ENCODE assay signal across 8 cellular contexts in the genomic region with DNA sequence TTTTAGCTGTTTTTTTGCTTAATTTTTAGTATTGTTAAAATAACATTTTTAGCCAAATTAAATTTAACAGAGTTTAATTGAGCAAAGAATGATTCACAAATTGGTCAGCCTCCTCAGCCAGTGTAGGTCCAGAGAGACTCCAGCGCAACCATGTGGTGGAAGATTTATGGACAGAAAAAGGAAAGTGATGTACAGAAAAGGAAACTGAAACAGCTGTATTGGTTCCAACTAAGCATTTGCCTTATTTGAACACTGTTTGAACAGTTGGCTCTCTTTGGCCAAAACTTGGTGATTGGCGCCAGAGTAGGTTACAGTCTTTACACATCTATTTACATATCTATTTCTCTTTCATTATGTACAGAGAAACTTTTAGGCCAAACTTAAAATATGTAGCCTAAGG. TPM values are rescaled to one million over a fixed set of nuclear protein-coding genes. Genes with fewer than 3 reads are reported as not detected.
A peak's percentile ranks its signal among the peaks of the same experiment; 100 is the strongest.
DNase-seq lines count a peak whose midpoint lies in the region; ATAC-seq, FAIRE-seq and TF ChIP-seq lines count a peak whose summit lies in the region.

No MANE protein-coding gene starts in this region.

- peak; percentile 44 for DNase-seq in GM03348 (ENCODE audit: low spot score)
- peak; percentile 29 for DNase-seq in RCC 7860 (ENCODE audit: low spot score)
- peak; percentile 61 for DNase-seq in fibroblast of gingiva (ENCODE audit: low read depth)
- no peak for DNase-seq in kidney
- DNase-seq in dorsolateral prefrontal cortex: no peak
- no peak for DNase-seq in NCI-H2171 treated with DMSO at 0.1 percent for 48 hours (lab: John Stamatoyannopoulos, UW)

- no peaks in the 10 kb centered on the region for H3K27me3 ChIP-seq in dorsolateral prefrontal cortex

- intact Hi-C loops in kidney (cut with DNase I): no loop called here
- intact Hi-C loops in dorsolateral prefrontal cortex (cut with DNase I): no loop called here

- H3K27ac ChIP-seq in kidney (ENCODE audit: low read depth in 2 of 2, low read length in 2 of 2) (no peak overlapping the region), dorsolateral prefrontal cortex (peak overlapping the region in 1 of 59 donors; percentile 4)

- FAIRE-seq in RCC 7860 (lab: Jason Lieb, UNC) (peak; percentile 71), kidney (lab: Jason Lieb, UNC) (no peak)

- no peaks in the 10 kb centered on the region for H3K4me1 ChIP-seq in kidney (ENCODE audit: control insufficient read depth in 1 of 2, insufficient read depth in 1 of 2, low read depth in 1 of 2, low read length in 2 of 2)

- ATAC-seq in GM19452 (IDR thresholded peaks at IDR 0.05; ENCODE audit: unreplicated experiment) (peak; percentile 97), HG03342 (IDR thresholded peaks at IDR 0.05; ENCODE audit: unreplicated experiment) (peak; percentile 93)

- H3K36me3 ChIP-seq in kidney (ENCODE audit: control insufficient read depth in 1 of 2, insufficient read depth in 2 of 2, low read length in 2 of 2): no peaks in the 10 kb centered on the region

- H3K9ac ChIP-seq in kidney (ENCODE audit: low read length in 2 of 2): no peak overlapping the region

- TF ChIP-seq CTCF in kidney (IDR thresholded peaks at IDR 0.05; ENCODE audit: borderline replicate concordance, extremely low read depth, insufficient read depth) (no peak), dorsolateral prefrontal cortex (IDR thresholded peaks at IDR 0.05 in 54 of 56, conservative IDR thresholded peaks at IDR 0.05 in 2 of 56; ENCODE audit: low read depth in 1 of 56, partially characterized antibody in 56 of 56) (peak in 18 of 56 donors; percentile 8 to 43 (median 18))

- H3K4me3 ChIP-seq in kidney (ENCODE audit: low read length in 2 of 2) (no peak overlapping the region), dorsolateral prefrontal cortex (no peak overlapping the region)

- H3K9me3 ChIP-seq in kidney (ENCODE audit: control insufficient read depth in 1 of 2, low read length in 2 of 2): no peaks in the 10 kb centered on the region

RNA-seq across cellular contexts. Expression of gene RPS6KC1, which starts 19.4 kb away (rescaled TPM):
- 13.8 TPM for total RNA-seq in kidney
- polyA plus RNA-seq in kidney (ENCODE audit: insufficient read depth, low read depth, low replicate concordance): 6.3 TPM
- total RNA-seq in dorsolateral prefrontal cortex: 100 to 1,000 TPM in 1 of 120 experiments, 10 to 100 TPM in 119; 45.1 to 104 (median 72.7) TPM

RNA-seq across cellular contexts. Expression of gene ANGEL2, which starts 54.7 kb away (rescaled TPM):
- total RNA-seq in kidney: 38.6 TPM
- polyA plus RNA-seq in kidney (ENCODE audit: insufficient read depth, low read depth, low replicate concordance): 11.0 TPM
- 10 to 100 TPM; 42.5 to 77.5 (median 57.2) TPM for total RNA-seq in dorsolateral prefrontal cortex

Comparison
In these comparisons a context has a peak if more than half of its experiments do, and no peak if none do; other contexts are left out.
1. DNase-seq: peak in GM03348 (single experiment), RCC 7860 (single experiment) and fibroblast of gingiva (single experiment); none in kidney (single experiment), dorsolateral prefrontal cortex (0 of 10) and NCI-H2171 treated with DMSO at 0.1 percent for 48 hours (single experiment).